In genomic region chr2:237705225-237705524, GRCh38 we compare ENCODE assay signal across 12 cellular contexts.
DNase-seq lines count a peak whose midpoint lies in the region; ATAC-seq and FAIRE-seq lines count a peak whose summit lies in the region.
"Had no signal": no experiment of that assay in that cellular context is flagged by ENCODE, and none has a peak within 500 bp of the region (broad histone marks: within the 10 kb centered on the region; RNA-seq: fewer than 3 reads in every experiment).

No MANE protein-coding gene starts in this region.

- H3K36me3 ChIP-seq in muscle layer of colon (ENCODE audit: insufficient read depth, low read length) (peaks cover 10% of the 10 kb centered on the region), small intestine (ENCODE audit: control insufficient read depth in 2 of 2, insufficient read depth in 2 of 2, low read length in 2 of 2) (peaks cover 0 to 5% of the 10 kb centered on the region in 2 donors)

- H3K4me1 ChIP-seq in muscle layer of colon (ENCODE audit: insufficient read depth, low read length) (peaks cover 87% of the 10 kb centered on the region), small intestine (ENCODE audit: control insufficient read depth in 2 of 2, insufficient read depth in 1 of 2, low read depth in 1 of 2, low read length in 1 of 2) (peaks cover 18 to 41% of the 10 kb centered on the region in 2 donors)

- H3K27ac ChIP-seq in muscle layer of colon (ENCODE audit: low read depth, low read length) (peak overlapping the region; percentile 58), small intestine (ENCODE audit: low read depth in 1 of 2, low read length in 1 of 2) (peak overlapping the region in 1 of 2 donors; percentile 60)

- FAIRE-seq in small intestine (lab: Jason Lieb, UNC), result no peak

- H3K4me3 ChIP-seq in muscle layer of colon (ENCODE audit: low read depth in 1 of 2, low read length in 2 of 2) (no peak overlapping the region), small intestine (ENCODE audit: low read depth in 1 of 2, low read length in 2 of 2) (no peak overlapping the region)
- H3K4me3 ChIP-seq: Peyer's patch, spleen had no signal

- no peak overlapping the region for H3K9ac ChIP-seq in muscle layer of colon (ENCODE audit: low read length)

- ATAC-seq in HG03159 (IDR thresholded peaks at IDR 0.05; ENCODE audit: unreplicated experiment) (no peak), Right ventricle myocardium superior (ENCODE audit: poor library complexity) (no peak)

- no peaks in the 10 kb centered on the region for H3K27me3 ChIP-seq in muscle layer of colon (ENCODE audit: control insufficient read depth in 1 of 2, insufficient read depth in 2 of 2, low read length in 2 of 2)
- H3K27me3 ChIP-seq in small intestine (ENCODE audit: control insufficient read depth in 2 of 2, insufficient read depth in 2 of 2, low read length in 2 of 2), result no peaks in the 10 kb centered on the region
- H3K27me3 ChIP-seq: Peyer's patch, spleen had no signal

- no peaks in the 10 kb centered on the region for H3K9me3 ChIP-seq in muscle layer of colon (ENCODE audit: low read length)
- no peaks in the 10 kb centered on the region for H3K9me3 ChIP-seq in small intestine (ENCODE audit: control insufficient read depth, low read depth)
- H3K9me3 ChIP-seq: Peyer's patch, spleen had no signal

- WGBS in small intestine, 3 donors, result 22 to 67% (median 29%) methylated on average over 5 of the region's 5 CpGs

- DNase-seq in A172 (ENCODE audit: low spot score) (peak; percentile 47), LHCN-M2 (ENCODE audit: low read depth) (peak; percentile 45), astrocyte of the hippocampus (ENCODE audit: low read depth, low spot score) (peak; percentile 65), NCI-H1105 treated with DMSO at 0.1 percent for 48 hours (lab: John Stamatoyannopoulos, UW) (no peak), small intestine (no peak), Right ventricle myocardium superior (no peak)
- DNase-seq: activated CD4-positive, alpha-beta T cell treated with anti-CD3 and anti-CD28 coated beads for 1 hour; NCI-H1930; spleen had no signal

- intact Hi-C loops in Right ventricle myocardium superior (cut with DNase I), result no loop called here

Comparison
In these comparisons a context has a peak if more than half of its experiments do, and no peak if none do; other contexts are left out.
1. DNase-seq: peak in A172 (single experiment), LHCN-M2 (single experiment) and astrocyte of the hippocampus (single experiment); none in NCI-H1105 treated with DMSO at 0.1 percent for 48 hours (single experiment), small intestine (single experiment) and Right ventricle myocardium superior (single experiment).